ENCODE assay signal across 26 cellular contexts in genomic region chr3:127324913-127325629, GRCh38. TPM values are rescaled to one million over a fixed set of nuclear protein-coding genes. Genes with fewer than 3 reads are reported as not detected.
"Had no signal": no experiment of that assay in that cellular context is flagged by ENCODE, and none has a peak within 500 bp of the region (broad histone marks: within the 10 kb centered on the region; RNA-seq: fewer than 3 reads in every experiment).

No MANE protein-coding gene starts in this region.

- H3K9me3 ChIP-seq: prostate gland had no signal

- H3K4me2 ChIP-seq: smooth muscle cell had no signal

- H3K4me3 ChIP-seq: cardiac muscle cell, gastroesophageal sphincter, heart right ventricle, left ventricle myocardium inferior, prostate gland, smooth muscle cell, transverse colon had no signal

- H3K36me3 ChIP-seq: cardiac muscle cell, gastroesophageal sphincter, heart right ventricle, left ventricle myocardium inferior, prostate gland, transverse colon had no signal

- DNase-seq: activated CD4-positive, alpha-beta memory T cell treated with anti-CD3 and anti-CD28 coated beads for 36 hours; activated CD4-positive, alpha-beta T cell treated with anti-CD3 and anti-CD28 coated beads for 1 hour; activated CD8-positive, alpha-beta memory T cell treated with anti-CD3 and anti-CD28 coated beads, Interleukin-2, amount 10 ng/mL, durations not matched to agents 7 days and 5 days; activated naive CD4-positive, alpha-beta T cell treated with anti-CD3 and anti-CD28 coated beads for 36 hours; activated naive CD8-positive, alpha-beta T cell treated with anti-CD3 and anti-CD28 coated beads, Interleukin-2, amount 50 U/mL, for 24 hours; activated T-cell treated with anti-CD3 and anti-CD28 coated beads, Interleukin-2, amount 50 U/mL, for 1 hour; heart right ventricle; left ventricle myocardium inferior; nephron progenitor cell; stimulated activated CD4-positive, alpha-beta T cell treated with anti-CD3 and anti-CD28 coated beads, Interleukin-4, amount 100 ng/mL, for 4 hours; stimulated activated CD8-positive, alpha-beta memory T cell treated with anti-CD3 and anti-CD28 coated beads, Interleukin-4, amount 100 ng/mL, for 48 hours; stimulated activated naive CD4-positive, alpha-beta T cell treated with Interleukin-2 at 50 U/mL for 16 hours; T-helper 1 cell; T1000; transverse colon had no signal

- H3K27ac ChIP-seq: cardiac muscle cell, epithelial cell of prostate, gastroesophageal sphincter, heart right ventricle, left ventricle myocardium inferior, prostate gland, transverse colon had no signal

- ATAC-seq: activated CD8-positive, alpha-beta memory T cell treated with anti-CD3 and anti-CD28 coated beads, Interleukin-2, amount 10 ng/mL, durations not matched to agents 7 days and 5 days; activated naive CD8-positive, alpha-beta T cell treated with anti-CD3 and anti-CD28 coated beads, Interleukin-2, amount 50 U/mL, for 24 hours; gastroesophageal sphincter had no signal

- H3K27me3 ChIP-seq: cardiac muscle cell, transverse colon had no signal

- H3K4me1 ChIP-seq: gastroesophageal sphincter, left ventricle myocardium inferior, prostate gland, transverse colon had no signal

RNA-seq across cellular contexts. Expression of gene PRR20G, which starts 37.2 kb away (rescaled TPM):
- total RNA-seq: activated CD4-positive, alpha-beta memory T cell treated with anti-CD3 and anti-CD28 coated beads for 36 hours; activated CD8-positive, alpha-beta memory T cell treated with anti-CD3 and anti-CD28 coated beads, Interleukin-2, amount 10 ng/mL, durations not matched to agents 7 days and 5 days; activated naive CD4-positive, alpha-beta T cell treated with anti-CD3 and anti-CD28 coated beads for 36 hours; activated T-helper 2 cell treated with anti-CD3 and anti-CD28 coated beads, Interferon-gamma antibody, Interleukin-2, Interleukin-4, amounts not matched to agents 10 μg/mL and 5 μg/mL and 100 μg/mL, durations not matched to agents 14 hours and 24 hours and 36 hours; cardiac muscle cell; dermis microvascular lymphatic vessel endothelial cell; gastroesophageal sphincter; heart right ventricle; left ventricle myocardium inferior; mesenteric fat pad; osteoblast; right cardiac atrium; smooth muscle cell; transverse colon had no signal
- polyA plus RNA-seq: cardiac muscle cell, heart right ventricle, keratinocyte, right cardiac atrium, smooth muscle cell had no signal
